Comparison of ENCODE assay signal across 8 cellular contexts in the genomic region with DNA sequence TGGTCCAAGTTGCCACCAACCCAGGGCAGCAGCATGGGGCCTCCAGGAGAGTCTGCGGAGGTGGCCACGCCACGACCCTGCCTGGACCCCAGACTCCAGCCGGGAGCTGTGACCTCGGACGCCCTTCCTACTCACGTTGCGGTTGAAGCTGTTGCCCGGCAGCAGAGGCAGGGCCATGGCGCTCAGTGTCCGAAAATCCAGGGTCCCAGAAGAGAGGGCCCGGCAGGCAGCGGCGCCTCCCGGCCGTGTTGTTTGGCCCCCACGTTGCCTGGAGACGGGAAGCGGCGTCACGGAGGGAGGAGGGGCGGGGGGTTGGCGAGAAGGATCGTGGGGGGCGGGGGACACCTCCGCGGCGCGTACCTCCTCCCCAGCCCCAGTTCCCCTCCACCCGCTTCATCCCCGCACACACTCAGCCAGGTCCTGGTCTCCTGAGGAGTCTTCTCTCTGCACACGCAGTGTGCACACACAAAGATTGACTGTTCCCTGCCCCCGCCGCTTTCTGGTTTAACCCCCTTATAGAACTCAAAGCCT.
A peak's percentile ranks its signal among the peaks of the same experiment; 100 is the strongest.
DNase-seq lines count a peak whose midpoint lies in the region; ATAC-seq lines count a peak whose summit lies in the region.

A gene with protein sequence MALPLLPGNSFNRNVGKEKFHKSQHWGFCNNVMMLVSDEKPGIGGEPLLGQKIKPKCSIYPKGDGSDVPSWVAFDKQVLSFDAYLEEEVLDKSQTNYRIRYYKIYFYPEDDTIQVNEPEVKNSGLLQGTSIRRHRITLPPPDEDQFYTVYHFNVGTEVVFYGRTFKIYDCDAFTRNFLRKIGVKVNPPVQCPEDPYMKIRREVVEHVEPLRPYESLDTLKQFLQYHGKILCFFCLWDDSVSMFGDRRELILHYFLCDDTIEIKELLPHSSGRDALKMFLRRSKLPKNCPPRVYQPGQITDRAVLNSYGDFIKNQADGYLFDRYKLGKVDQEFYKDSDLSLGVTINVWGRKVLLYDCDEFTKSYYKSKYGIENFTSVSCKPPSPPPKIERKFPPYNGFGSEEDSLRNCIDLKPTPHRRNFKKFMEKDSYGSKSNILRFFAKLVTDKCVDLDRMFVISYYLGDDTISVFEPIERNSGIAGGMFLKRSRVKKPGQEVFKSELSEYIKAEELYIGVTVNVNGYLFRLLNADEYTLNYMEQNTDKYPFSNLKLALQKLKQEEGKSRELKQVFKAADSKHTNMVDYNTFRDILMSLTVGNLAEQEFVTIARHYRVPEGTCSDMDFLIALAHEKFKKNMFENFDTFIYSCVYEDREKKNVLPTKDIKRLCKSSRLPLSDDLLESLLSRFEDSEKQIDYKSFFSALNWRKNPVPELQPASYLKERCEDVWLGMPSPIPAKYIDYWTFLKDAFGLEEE (minus strand): TSS at position 261 of the 531 bp plus-strand sequence. CDS start 84 bp downstream, at position 177.

- ATAC-seq in GM18517 (IDR thresholded peaks at IDR 0.05; ENCODE audit: unreplicated experiment) (no peak), HG03025 (IDR thresholded peaks at IDR 0.05; ENCODE audit: low FRiP score, unreplicated experiment) (no peak)

- DNase-seq in NCI-H1417 (lab: John Stamatoyannopoulos, UW) = peak in 2 of 3 experiments; percentile 37 to 47
- no peak for DNase-seq in NCI-H1417 treated with DMSO at 0.1 percent for 48 hours (lab: John Stamatoyannopoulos, UW)
- DNase-seq in activated CD4-positive, alpha-beta T cell treated with anti-CD3 and anti-CD28 coated beads, Interleukin-2, amount 50 U/mL, for 1 hour = peak; percentile 55
- DNase-seq in medulla oblongata (ENCODE audit: extremely low spot score) = peak; percentile 6
- peak; percentile 19 to 32 for DNase-seq in stimulated activated CD8-positive, alpha-beta memory T cell treated with anti-CD3 and anti-CD28 coated beads, Interleukin-2, amount 100 ng/mL, for 1 hour (ENCODE audit: low read depth in 2 of 2)

- no peaks in the 10 kb centered on the region for H3K4me1 ChIP-seq in duodenal mucosa (ENCODE audit: control insufficient read depth in 1 of 2, insufficient read depth in 2 of 2, low read length in 2 of 2)

- H3K4me3 ChIP-seq in duodenal mucosa (ENCODE audit: low read depth in 1 of 2, low read length in 2 of 2) = peak within 1 kb of the TSS; percentile 53 to 60

- no peak within 1 kb of the TSS for H3K27ac ChIP-seq in duodenal mucosa (ENCODE audit: low read depth, low read length)

- H3K9me3 ChIP-seq in duodenal mucosa (ENCODE audit: control insufficient read depth in 1 of 2, low read length in 2 of 2) = no peaks in the 10 kb centered on the region

- no peaks in the 10 kb centered on the region for H3K27me3 ChIP-seq in duodenal mucosa (ENCODE audit: control insufficient read depth in 1 of 2, insufficient read depth in 2 of 2, low read length in 2 of 2)

- peak within 1 kb of the TSS in 1 of 2 donors; percentile 43 for H3K9ac ChIP-seq in duodenal mucosa (ENCODE audit: low read depth in 1 of 2, low read length in 2 of 2)

- no peaks in the 10 kb centered on the region for H3K36me3 ChIP-seq in duodenal mucosa (ENCODE audit: control insufficient read depth in 1 of 2, insufficient read depth in 2 of 2, low read length in 2 of 2)
